8 cellular contexts compared by ENCODE assay signal in the genomic region with DNA sequence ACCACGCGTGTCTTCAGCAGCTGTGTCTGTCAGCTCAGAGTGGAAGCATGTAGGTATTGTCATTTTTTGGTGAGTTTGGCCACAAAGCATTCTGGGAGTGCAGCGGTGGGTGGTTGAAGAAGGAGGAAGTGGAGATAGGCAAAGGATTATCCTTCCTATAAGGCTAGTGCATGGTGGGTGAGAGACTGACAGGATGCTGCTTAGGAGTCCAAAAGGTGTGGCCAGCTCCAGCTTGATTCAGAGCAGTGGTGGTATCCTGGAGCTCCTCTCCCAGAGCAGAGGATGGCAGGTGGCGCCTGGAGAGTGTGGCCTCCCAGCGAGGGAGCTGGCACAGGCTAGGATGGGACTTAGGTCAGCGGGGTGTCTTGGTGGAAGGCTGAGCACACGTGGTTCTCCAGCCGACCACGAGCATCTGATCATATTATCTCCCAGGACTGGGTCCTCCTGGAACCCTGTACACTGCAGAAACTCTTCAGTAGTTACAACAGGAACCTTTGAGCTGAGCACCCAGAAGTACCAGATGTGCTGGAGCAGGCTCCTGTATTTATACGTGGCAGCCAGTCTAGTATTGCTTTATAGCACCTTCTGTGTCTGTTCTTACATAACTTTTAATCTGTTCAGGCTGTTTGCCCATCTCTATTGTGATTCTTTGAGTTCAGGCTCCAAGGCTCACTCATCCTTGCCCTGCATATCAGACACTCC. TPM values are rescaled to one million over a fixed set of nuclear protein-coding genes. Genes with fewer than 3 reads are reported as not detected.
DNase-seq lines count a peak whose midpoint lies in the region; ATAC-seq, FAIRE-seq and TF ChIP-seq lines count a peak whose summit lies in the region.

No MANE protein-coding gene starts in this region.

- peak; percentile 41 for DNase-seq in COLO668 (lab: John Stamatoyannopoulos, UW; ENCODE audit: unreplicated experiment)
- peak; percentile 41 for DNase-seq in RPMI8226
- DNase-seq in pancreas = no peak
- DNase-seq in globus pallidus (ENCODE audit: low spot score) = no peak

- H3K9me3 ChIP-seq in duodenal mucosa (ENCODE audit: control insufficient read depth in 1 of 2, low read length in 2 of 2) (no peaks in the 10 kb centered on the region), pancreas (no peaks in the 10 kb centered on the region)

- TF ChIP-seq CTCF in pancreas (IDR thresholded peaks at IDR 0.05) = no peak

- ATAC-seq in GM21737 (IDR thresholded peaks at IDR 0.05; ENCODE audit: unreplicated experiment) (peak; percentile 52), pancreas (peak; percentile 30 to 50 (median 42)), HG03095 (IDR thresholded peaks at IDR 0.05; ENCODE audit: unreplicated experiment) (no peak), HG02642 (IDR thresholded peaks at IDR 0.05; ENCODE audit: poor library complexity, unreplicated experiment) (no peak)

- H3K4me3 ChIP-seq in duodenal mucosa (ENCODE audit: low read depth in 1 of 2, low read length in 2 of 2) = no peak overlapping the region
- H3K4me3 ChIP-seq in pancreas = no peak overlapping the region

- intact Hi-C loops in pancreas (cut with DNase I) = no loop called here

- H3K36me3 ChIP-seq in duodenal mucosa (ENCODE audit: control insufficient read depth in 1 of 2, insufficient read depth in 2 of 2, low read length in 2 of 2) (peaks cover 6 to 25% of the 10 kb centered on the region in 2 donors), pancreas (peaks cover 0 to 16% (median 11%) of the 10 kb centered on the region in 3 donors)

- FAIRE-seq in pancreas (lab: Jason Lieb, UNC) = no peak

- peak overlapping the region; percentile 5 to 6 for H3K9ac ChIP-seq in duodenal mucosa (ENCODE audit: low read depth in 1 of 2, low read length in 2 of 2)

- H3K4me1 ChIP-seq in duodenal mucosa (ENCODE audit: control insufficient read depth in 1 of 2, insufficient read depth in 2 of 2, low read length in 2 of 2) (peaks cover 53 to 58% of the 10 kb centered on the region in 2 donors), pancreas (peaks cover 13 to 26% (median 16%) of the 10 kb centered on the region in 3 donors)

- H3K27me3 ChIP-seq in duodenal mucosa (ENCODE audit: control insufficient read depth in 1 of 2, insufficient read depth in 2 of 2, low read length in 2 of 2) (no peaks in the 10 kb centered on the region), pancreas (no peaks in the 10 kb centered on the region)

- WGBS in pancreas, 2 donors = 31 to 32% methylated on average over 10 of the region's 10 CpGs

- H3K27ac ChIP-seq in duodenal mucosa (ENCODE audit: low read depth, low read length) (no peak overlapping the region), pancreas (no peak overlapping the region)

RNA-seq across cellular contexts. Expression of a gene that starts 29.6 kb away (rescaled TPM):
- total RNA-seq in pancreas = 10 to 100 TPM; 10.7 to 18.0 (median 11.5) TPM
- 1 to 10 TPM; 7.1 TPM for polyA plus RNA-seq in pancreas

RNA-seq across cellular contexts. Expression of a gene that starts 31.6 kb away (rescaled TPM):
- total RNA-seq in pancreas = 1 to 10 TPM; 1.1 to 8.7 (median 4.5) TPM
- 10 to 100 TPM in 1 of 2 donors, 1 to 10 TPM in 1; 4.2 to 10.9 TPM for polyA plus RNA-seq in pancreas

RNA-seq across cellular contexts. Expression of a gene that starts 44.4 kb away (rescaled TPM):
- total RNA-seq in pancreas = 10 to 100 TPM; 33.7 to 97.5 (median 45.9) TPM
- polyA plus RNA-seq in pancreas = 10 to 100 TPM; 58.7 to 65.4 TPM

RNA-seq across cellular contexts. Expression of a gene that starts 58.5 kb away (rescaled TPM):
- 100 to 1,000 TPM; 159 to 261 (median 228) TPM for total RNA-seq in pancreas
- polyA plus RNA-seq in pancreas = 100 to 1,000 TPM; 125 to 166 TPM

Comparison
In these comparisons a context has a peak if more than half of its experiments do, and no peak if none do; other contexts are left out.
1. DNase-seq: peak in COLO668 (single experiment) and RPMI8226 (single experiment); none in pancreas (0 of 6) and globus pallidus (single experiment).
2. ATAC-seq: peak in GM21737 (single experiment) and pancreas (4 of 4); none in HG03095 (single experiment) and HG02642 (single experiment).